17 cellular contexts compared by ENCODE assay signal in genomic region chr13:28239374-28239773, GRCh38.
DNase-seq lines count a peak whose midpoint lies in the region; ATAC-seq and TF ChIP-seq lines count a peak whose summit lies in the region.
"Had no signal": no experiment of that assay in that cellular context is flagged by ENCODE, and none has a peak within 500 bp of the region (broad histone marks: within the 10 kb centered on the region; RNA-seq: fewer than 3 reads in every experiment).

No MANE protein-coding gene starts in this region.

- intact Hi-C loops in Right ventricle myocardium inferior (cut with DNase I) (no loop called here), cardiac septum (cut with DNase I) (no loop called here)

- H4K8ac ChIP-seq in mesendoderm (ENCODE audit: low read depth, low read length), result no peak overlapping the region

- H3K18ac ChIP-seq in mesendoderm (ENCODE audit: low read length), result no peak overlapping the region

- no peak for TF ChIP-seq CTCF in astrocyte of the spinal cord (IDR thresholded peaks at IDR 0.05; ENCODE audit: low read depth, low read length)

- H3K56ac ChIP-seq in mesendoderm (ENCODE audit: low read length), result no peak overlapping the region

- no peaks in the 10 kb centered on the region for H3K9me3 ChIP-seq in iPS-15b (ENCODE audit: control insufficient read depth, insufficient read depth, low read length)
- H3K9me3 ChIP-seq: heart left ventricle had no signal

- H3K36me3 ChIP-seq in iPS-15b (ENCODE audit: control insufficient read depth, insufficient read depth, low read length) (no peaks in the 10 kb centered on the region), mesendoderm (ENCODE audit: control insufficient read depth, insufficient read depth, low read length) (no peaks in the 10 kb centered on the region)

- WGBS in mesendoderm (ENCODE audit: extremely low coverage, insufficient coverage, low lambda C conversion rate), result no CpG with 5 or more reads among the region's 2 CpGs

- no peaks in the 10 kb centered on the region for H3K79me2 ChIP-seq in mesendoderm (ENCODE audit: control insufficient read depth, insufficient read depth, low read length)

- peaks cover 34% of the 10 kb centered on the region for H3K4me1 ChIP-seq in iPS-15b (ENCODE audit: control insufficient read depth, insufficient read depth, low read length)
- no peaks in the 10 kb centered on the region for H3K4me1 ChIP-seq in mesendoderm (ENCODE audit: control insufficient read depth, low read depth, low read length)

- in situ Hi-C loops in astrocyte of the spinal cord (cut with HindIII; ENCODE audit: low sequenced_read_pairs), result no loop called here

- no peak overlapping the region for H2BK15ac ChIP-seq in mesendoderm (replicated peaks; ENCODE audit: low read depth)

- no peak overlapping the region for H2AK5ac ChIP-seq in mesendoderm (ENCODE audit: low read length)

- H3K79me1 ChIP-seq in mesendoderm (ENCODE audit: low read length), result no peaks in the 10 kb centered on the region

- H3K23ac ChIP-seq in mesendoderm (ENCODE audit: low read length), result no peak overlapping the region

- ATAC-seq in Right ventricle myocardium inferior, result peak; percentile 84
- ATAC-seq: sciatic nerve; stimulated activated naive B cell treated with anti-CD40 and anti-IgM and Interleukin-4, amounts not matched to agents 10 μg/mL and 1 μg/mL and 100 μg/mL, for 72 hours had no signal

- DNase-seq in Right ventricle myocardium inferior (ENCODE audit: missing footprints), result no peak
- no peak for DNase-seq in cardiac septum (ENCODE audit: low spot score)
- DNase-seq in astrocyte of the spinal cord (ENCODE audit: low read depth, low spot score), result peak; percentile 41
- peak; percentile 59 for DNase-seq in stromal cell of bone marrow (ENCODE audit: low read depth)
- DNase-seq in mesendoderm, result no peak
- DNase-seq in NCI-H82 treated with DMSO at 0.1 percent for 48 hours (lab: John Stamatoyannopoulos, UW; ENCODE audit: unreplicated experiment), result no peak
- DNase-seq in OCI-M2 (lab: John Stamatoyannopoulos, UW; ENCODE audit: unreplicated experiment), result no peak
- DNase-seq: activated naive CD4-positive, alpha-beta T cell treated with Interleukin-2 at 50 U/mL for 16 hours; central memory CD4-positive, alpha-beta T cell; heart left ventricle; left cardiac atrium; NCI-H1436; NCI-H524 treated with DMSO at 0.1 percent for 48 hours; stimulated activated naive B cell treated with anti-CD40 and anti-IgM and Interleukin-4, amounts not matched to agents 10 μg/mL and 1 μg/mL and 100 μg/mL, for 72 hours; T-helper 1 cell had no signal

- H3K4me2 ChIP-seq in mesendoderm (ENCODE audit: low read length), result no peak overlapping the region

- H3K27ac ChIP-seq in mesendoderm (ENCODE audit: low read depth, low read length), result no peak overlapping the region
- H3K27ac ChIP-seq: heart left ventricle had no signal

- H3K27me3 ChIP-seq in iPS-15b (ENCODE audit: control insufficient read depth, insufficient read depth, low read length) (no peaks in the 10 kb centered on the region), mesendoderm (ENCODE audit: insufficient read depth, low read length, poor library complexity) (no peaks in the 10 kb centered on the region)
- H3K27me3 ChIP-seq: heart left ventricle had no signal

- H4K5ac ChIP-seq in mesendoderm (ENCODE audit: low read length), result no peak overlapping the region

- H3K9ac ChIP-seq in iPS-15b (ENCODE audit: low read depth, low read length) (peak overlapping the region; percentile 16), mesendoderm (ENCODE audit: low read length) (no peak overlapping the region)

- H2BK120ac ChIP-seq in mesendoderm (ENCODE audit: low read depth, low read length), result no peak overlapping the region

- no peak overlapping the region for H3K4me3 ChIP-seq in astrocyte of the spinal cord (ENCODE audit: low read depth, low read length)
- no peak overlapping the region for H3K4me3 ChIP-seq in iPS-15b (ENCODE audit: low read depth, low read length)
- no peak overlapping the region for H3K4me3 ChIP-seq in mesendoderm (ENCODE audit: low read length)
- H3K4me3 ChIP-seq: heart left ventricle had no signal

- no peak overlapping the region for H3K4ac ChIP-seq in mesendoderm (ENCODE audit: low read depth, low read length)

- no peak overlapping the region for H2BK5ac ChIP-seq in mesendoderm (ENCODE audit: low read length)

Comparison
In these comparisons a context has a peak if more than half of its experiments do, and no peak if none do; other contexts are left out.
1. DNase-seq: peak in astrocyte of the spinal cord (single experiment) and stromal cell of bone marrow (single experiment); none in Right ventricle myocardium inferior (single experiment), cardiac septum (single experiment), mesendoderm (single experiment), NCI-H82 treated with DMSO at 0.1 percent for 48 hours (single experiment) and OCI-M2 (single experiment).